ENCODE assay signal across 15 cellular contexts in genomic region chr2:37583402-37583801, GRCh38.
A peak's percentile ranks its signal among the peaks of the same experiment; 100 is the strongest.
DNase-seq lines count a peak whose midpoint lies in the region; ATAC-seq and TF ChIP-seq lines count a peak whose summit lies in the region.
"Had no signal": no experiment of that assay in that cellular context is flagged by ENCODE, and none has a peak within 500 bp of the region (broad histone marks: within the 10 kb centered on the region; RNA-seq: fewer than 3 reads in every experiment).

No MANE protein-coding gene starts in this region.

- H3K27ac Mint-ChIP-seq in activated naive CD4-positive, alpha-beta T cell treated with anti-CD3 and anti-CD28 coated beads, Interleukin-2, amount 50 U/mL, for 24 hours = peak overlapping the region; percentile 56
- peak overlapping the region in 1 of 2 donors; percentile 47 for H3K27ac Mint-ChIP-seq in activated naive CD4-positive, alpha-beta T cell treated with anti-CD3 and anti-CD28 coated beads, Interleukin-2, amount 50 U/mL, for 72 hours
- peak overlapping the region; percentile 48 for H3K27ac Mint-ChIP-seq in activated T-helper 2 cell treated with anti-CD3 and anti-CD28 coated beads, Interferon-gamma antibody, Interleukin-2, Interleukin-4, amounts not matched to agents 10 μg/mL and 5 μg/mL and 100 μg/mL, durations not matched to agents 14 hours and 24 hours and 36 hours
- H3K27ac Mint-ChIP-seq: GM23338 had no signal

- H3K27me3 ChIP-seq in uterus = no peaks in the 10 kb centered on the region
- H3K27me3 ChIP-seq: MG63 had no signal

- no peaks in the 10 kb centered on the region for H3K27me3 Mint-ChIP-seq in activated naive CD4-positive, alpha-beta T cell treated with anti-CD3 and anti-CD28 coated beads, Interleukin-2, amount 50 U/mL, for 24 hours
- no peaks in the 10 kb centered on the region for H3K27me3 Mint-ChIP-seq in activated T-helper 2 cell treated with anti-CD3 and anti-CD28 coated beads, Interferon-gamma antibody, Interleukin-2, Interleukin-4, amounts not matched to agents 10 μg/mL and 5 μg/mL and 100 μg/mL, durations not matched to agents 14 hours and 24 hours and 36 hours (ENCODE audit: low read depth)

- intact Hi-C loops in activated T-helper 2 cell treated with anti-CD3 and anti-CD28 coated beads, Interferon-gamma antibody, Interleukin-2, Interleukin-4, amounts not matched to agents 10 μg/mL and 5 μg/mL and 100 μg/mL, durations not matched to agents 14 hours and 24 hours and 36 hours (cut with micrococcal nuclease) = loop anchor here (10.0 kb wide), 1 partner anchor 1071 kb away; no protein-coding TSS in a partner anchor
- intact Hi-C loops in uterus (cut with DNase I; ENCODE audit: low total_unique reads) = no loop called here

- H3K9me3 ChIP-seq in uterus = no peaks in the 10 kb centered on the region

- no peak for TF ChIP-seq POLR2A in uterus (IDR thresholded peaks at IDR 0.05)

- no peaks in the 10 kb centered on the region for H3K36me3 ChIP-seq in uterus
- H3K36me3 ChIP-seq: MG63 had no signal

- peaks cover 2% of the 10 kb centered on the region for H3K36me3 Mint-ChIP-seq in activated naive CD4-positive, alpha-beta T cell treated with anti-CD3 and anti-CD28 coated beads, Interleukin-2, amount 50 U/mL, for 24 hours
- peaks cover 5 to 8% of the 10 kb centered on the region in 2 donors for H3K36me3 Mint-ChIP-seq in activated naive CD4-positive, alpha-beta T cell treated with anti-CD3 and anti-CD28 coated beads, Interleukin-2, amount 50 U/mL, for 72 hours
- peaks cover 3% of the 10 kb centered on the region for H3K36me3 Mint-ChIP-seq in activated T-helper 2 cell treated with anti-CD3 and anti-CD28 coated beads, Interferon-gamma antibody, Interleukin-2, Interleukin-4, amounts not matched to agents 10 μg/mL and 5 μg/mL and 100 μg/mL, durations not matched to agents 14 hours and 24 hours and 36 hours (ENCODE audit: low read depth)

- H3K4me3 ChIP-seq in uterus = no peak overlapping the region
- H3K4me3 ChIP-seq in coronary artery = no peak overlapping the region
- H3K4me3 ChIP-seq: GM23338, lung, MG63 had no signal

- H3K27ac ChIP-seq in uterus (peak overlapping the region; percentile 72 to 78), coronary artery (no peak overlapping the region)
- H3K27ac ChIP-seq: epithelial cell of prostate, parathyroid adenoma had no signal

- no peak for ATAC-seq in activated naive CD4-positive, alpha-beta T cell treated with anti-CD3 and anti-CD28 coated beads, Interleukin-2, amount 50 U/mL, for 72 hours
- ATAC-seq in left lobe of liver = peak; percentile 38
- no peak for ATAC-seq in HG03354 (IDR thresholded peaks at IDR 0.05; ENCODE audit: poor library complexity, severe bottlenecking, unreplicated experiment)
- ATAC-seq: GM23338 had no signal

- H3K4me1 ChIP-seq in uterus = peaks cover 7 to 13% of the 10 kb centered on the region in 2 donors

- peak overlapping the region; percentile 68 for H3K4me3 Mint-ChIP-seq in activated naive CD4-positive, alpha-beta T cell treated with anti-CD3 and anti-CD28 coated beads, Interleukin-2, amount 50 U/mL, for 24 hours
- H3K4me3 Mint-ChIP-seq in activated T-helper 2 cell treated with anti-CD3 and anti-CD28 coated beads, Interferon-gamma antibody, Interleukin-2, Interleukin-4, amounts not matched to agents 10 μg/mL and 5 μg/mL and 100 μg/mL, durations not matched to agents 14 hours and 24 hours and 36 hours (ENCODE audit: low read depth) = no peak overlapping the region
- H3K4me3 Mint-ChIP-seq: GM23338 had no signal

- peaks cover 6% of the 10 kb centered on the region for H3K9me3 Mint-ChIP-seq in activated naive CD4-positive, alpha-beta T cell treated with anti-CD3 and anti-CD28 coated beads, Interleukin-2, amount 50 U/mL, for 24 hours
- peaks cover 5 to 8% of the 10 kb centered on the region in 2 donors for H3K9me3 Mint-ChIP-seq in activated naive CD4-positive, alpha-beta T cell treated with anti-CD3 and anti-CD28 coated beads, Interleukin-2, amount 50 U/mL, for 72 hours
- H3K9me3 Mint-ChIP-seq in activated T-helper 2 cell treated with anti-CD3 and anti-CD28 coated beads, Interferon-gamma antibody, Interleukin-2, Interleukin-4, amounts not matched to agents 10 μg/mL and 5 μg/mL and 100 μg/mL, durations not matched to agents 14 hours and 24 hours and 36 hours = peaks cover 15% of the 10 kb centered on the region

- no peak for TF ChIP-seq CTCF in uterus (IDR thresholded peaks at IDR 0.05)
- no peak for TF ChIP-seq CTCF in coronary artery (IDR thresholded peaks at IDR 0.05)

- no peak for DNase-seq in activated naive CD4-positive, alpha-beta T cell treated with anti-CD3 and anti-CD28 coated beads, Interleukin-2, amount 50 U/mL, for 72 hours (ENCODE audit: low spot score in 2 of 2)
- DNase-seq in activated T-helper 2 cell treated with anti-CD3 and anti-CD28 coated beads, Interferon-gamma antibody, Interleukin-2, Interleukin-4, amounts not matched to agents 10 μg/mL and 5 μg/mL and 100 μg/mL, durations not matched to agents 14 hours and 24 hours and 36 hours (ENCODE audit: low spot score) = no peak
- no peak for DNase-seq in left lobe of liver (ENCODE audit: low spot score)
- no peak for DNase-seq in uterus
- no peak for DNase-seq in coronary artery (ENCODE audit: low spot score)
- no peak for DNase-seq in NOMO-1 treated with DMSO at 0.1 percent for 48 hours (lab: John Stamatoyannopoulos, UW; ENCODE audit: unreplicated experiment)
- DNase-seq: activated T-cell treated with anti-CD3 and anti-CD28 coated beads for 4 hours, AML-193, MG63 had no signal

- H3K4me1 Mint-ChIP-seq in activated naive CD4-positive, alpha-beta T cell treated with anti-CD3 and anti-CD28 coated beads, Interleukin-2, amount 50 U/mL, for 24 hours = peaks cover 66% of the 10 kb centered on the region
- H3K4me1 Mint-ChIP-seq in activated T-helper 2 cell treated with anti-CD3 and anti-CD28 coated beads, Interferon-gamma antibody, Interleukin-2, Interleukin-4, amounts not matched to agents 10 μg/mL and 5 μg/mL and 100 μg/mL, durations not matched to agents 14 hours and 24 hours and 36 hours (ENCODE audit: low read depth) = peaks cover 60% of the 10 kb centered on the region

Comparison
In these comparisons a context has a peak if more than half of its experiments do, and no peak if none do; other contexts are left out.
1. H3K27ac ChIP-seq: peak in uterus (2 of 2); none in coronary artery (0 of 2).